11 cellular contexts compared by ENCODE assay signal in the genomic region with DNA sequence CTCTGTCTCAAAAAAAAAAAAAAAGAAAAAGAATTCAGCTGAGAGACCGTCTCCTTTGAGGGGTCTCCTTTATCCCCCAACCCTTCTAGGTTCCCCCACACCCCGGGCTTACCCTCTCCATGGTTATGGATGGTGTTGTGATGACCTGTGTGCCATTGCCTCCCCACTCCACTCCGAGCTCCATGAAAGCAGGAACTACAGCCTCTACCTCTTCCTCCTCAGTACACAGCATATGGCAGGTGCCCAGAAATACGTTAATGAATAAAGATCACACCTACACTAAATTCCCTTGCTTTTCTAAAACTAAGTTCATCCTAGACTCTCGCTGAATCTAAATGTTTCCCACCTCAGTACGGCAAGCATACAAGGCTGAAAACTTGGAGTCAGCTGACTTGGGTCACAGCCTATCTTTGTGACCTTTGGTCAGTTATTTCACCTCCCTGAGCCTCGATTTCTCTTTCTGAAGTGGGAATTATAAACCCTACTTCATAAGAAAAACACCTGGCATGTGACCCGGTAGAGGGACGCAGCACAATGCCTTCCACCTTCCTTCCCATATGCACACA. TPM values are rescaled to one million over a fixed set of nuclear protein-coding genes. Genes with fewer than 3 reads are reported as not detected.
DNase-seq lines count a peak whose midpoint lies in the region; ATAC-seq and TF ChIP-seq lines count a peak whose summit lies in the region.
"Had no signal": no experiment of that assay in that cellular context is flagged by ENCODE, and none has a peak within 500 bp of the region (broad histone marks: within the 10 kb centered on the region; RNA-seq: fewer than 3 reads in every experiment).

No MANE protein-coding gene starts in this region.

- H3K27me3 Mint-ChIP-seq in activated CD8-positive, alpha-beta T cell treated with anti-CD3 and anti-CD28 coated beads for 36 hours = peaks cover 4% of the 10 kb centered on the region

- H3K4me1 Mint-ChIP-seq in activated CD8-positive, alpha-beta T cell treated with anti-CD3 and anti-CD28 coated beads for 36 hours (ENCODE audit: low read depth) = no peaks in the 10 kb centered on the region
- H3K4me1 Mint-ChIP-seq: neural crest cell had no signal

- H3K36me3 ChIP-seq in OCI-LY1 (ENCODE audit: insufficient read depth, low read length) (no peaks in the 10 kb centered on the region), esophagus muscularis mucosa (no peaks in the 10 kb centered on the region), osteoblast (ENCODE audit: insufficient read depth, low read length) (no peaks in the 10 kb centered on the region), psoas muscle (ENCODE audit: insufficient read depth in 1 of 2, low read depth in 1 of 2) (no peaks in the 10 kb centered on the region)

- H3K4me2 ChIP-seq in OCI-LY1 (ENCODE audit: low read length) (peak overlapping the region; percentile 42; the same call in 1 of the 2 replicates), osteoblast (ENCODE audit: insufficient read depth, low read length) (peak overlapping the region; percentile 76)

- H2AFZ ChIP-seq in OCI-LY1 (ENCODE audit: low read length) = no peak overlapping the region
- peak overlapping the region; percentile 68 for H2AFZ ChIP-seq in osteoblast (ENCODE audit: low read length)

- no peak overlapping the region for H3K27ac Mint-ChIP-seq in activated CD8-positive, alpha-beta T cell treated with anti-CD3 and anti-CD28 coated beads for 36 hours
- H3K27ac Mint-ChIP-seq: activated naive CD4-positive, alpha-beta T cell treated with anti-CD3 and anti-CD28 coated beads, Interleukin-2, amount 50 U/mL, for 72 hours had no signal

- no peaks in the 10 kb centered on the region for H3F3A ChIP-seq in OCI-LY1 (ENCODE audit: insufficient read depth, low read length)

- POLR2A ChIA-PET in activated CD8-positive, alpha-beta T cell treated with anti-CD3 and anti-CD28 coated beads for 36 hours (lab: Charles Lee) = interaction anchor here (1.4 kb wide), 1 partner anchor 8 kb away, joined by 3 read pairs; no protein-coding TSS in a partner anchor

- no peaks in the 10 kb centered on the region for H4K20me1 ChIP-seq in OCI-LY1 (ENCODE audit: insufficient read depth, low read length)
- H4K20me1 ChIP-seq in osteoblast (ENCODE audit: insufficient read depth, low read length) = no peaks in the 10 kb centered on the region

- no peaks in the 10 kb centered on the region for H3K79me2 ChIP-seq in OCI-LY1 (ENCODE audit: insufficient read depth, low read length)
- H3K79me2 ChIP-seq in osteoblast (ENCODE audit: insufficient read depth, low read length) = no peaks in the 10 kb centered on the region

- H3K4me1 ChIP-seq in OCI-LY1 (ENCODE audit: insufficient read depth, low read length, severe bottlenecking) (peaks cover 9% of the 10 kb centered on the region), esophagus muscularis mucosa (peaks cover 20 to 55% (median 38%) of the 10 kb centered on the region in 4 donors), osteoblast (ENCODE audit: insufficient read depth, low read length) (peaks cover 24% of the 10 kb centered on the region), psoas muscle (peaks cover 16% of the 10 kb centered on the region)

- TF ChIP-seq POLR2A in esophagus muscularis mucosa (IDR thresholded peaks at IDR 0.05; ENCODE audit: low read depth) = no peak

- no peaks in the 10 kb centered on the region for H3K36me3 Mint-ChIP-seq in activated CD8-positive, alpha-beta T cell treated with anti-CD3 and anti-CD28 coated beads for 36 hours (ENCODE audit: low read depth)
- H3K36me3 Mint-ChIP-seq: activated naive CD4-positive, alpha-beta T cell treated with anti-CD3 and anti-CD28 coated beads, Interleukin-2, amount 50 U/mL, for 72 hours had no signal

- H3K4me3 ChIP-seq in OCI-LY1 (ENCODE audit: low read depth, low read length, poor library complexity, severe bottlenecking) = no peak overlapping the region
- H3K4me3 ChIP-seq in esophagus muscularis mucosa = peak overlapping the region in 2 of 4 donors; percentile 18 to 30
- peak overlapping the region; percentile 49 for H3K4me3 ChIP-seq in osteoblast (ENCODE audit: insufficient read depth, low read length)
- H3K4me3 ChIP-seq in psoas muscle = no peak overlapping the region
- H3K4me3 ChIP-seq: testis had no signal

- H3K9me3 Mint-ChIP-seq in activated CD8-positive, alpha-beta T cell treated with anti-CD3 and anti-CD28 coated beads for 36 hours = no peaks in the 10 kb centered on the region
- H3K9me3 Mint-ChIP-seq: activated naive CD4-positive, alpha-beta T cell treated with anti-CD3 and anti-CD28 coated beads, Interleukin-2, amount 50 U/mL, for 72 hours; neural crest cell had no signal

- 58% methylated on average over 9 of the region's 9 CpGs for WGBS in esophagus muscularis mucosa
- 54 to 64% (median 57%) methylated on average over 9 of the region's 9 CpGs for WGBS in psoas muscle, 3 donors

- TF ChIP-seq CTCF in C4-2B (conservative IDR thresholded peaks at IDR 0.05) (no peak), OCI-LY1 (IDR thresholded peaks at IDR 0.05; ENCODE audit: low read length) (no peak), esophagus muscularis mucosa (IDR thresholded peaks at IDR 0.05) (no peak), osteoblast (IDR thresholded peaks at IDR 0.05; ENCODE audit: extremely low read depth, low read depth, low read length) (no peak), psoas muscle (IDR thresholded peaks at IDR 0.05) (no peak)
- TF ChIP-seq CTCF in activated CD8-positive, alpha-beta T cell treated with anti-CD3 and anti-CD28 coated beads for 36 hours (IDR thresholded peaks at IDR 0.05) = no peak

- TF ChIP-seq EP300 in esophagus muscularis mucosa (IDR thresholded peaks at IDR 0.05) = no peak

- CTCF ChIA-PET in activated CD8-positive, alpha-beta T cell treated with anti-CD3 and anti-CD28 coated beads for 36 hours (lab: Charles Lee) = interaction anchor here (0.6 to 3.3 kb wide), 47 partner anchors 9 to 632 kb away, joined by 3 to 29 read pairs (median 4); a partner anchor contains a TSS

- H3K9me3 ChIP-seq in OCI-LY1 (ENCODE audit: low read length) (no peaks in the 10 kb centered on the region), esophagus muscularis mucosa (no peaks in the 10 kb centered on the region), osteoblast (ENCODE audit: low read depth, low read length) (no peaks in the 10 kb centered on the region), psoas muscle (no peaks in the 10 kb centered on the region)
- H3K9me3 ChIP-seq: testis had no signal

- peak overlapping the region; percentile 63 for H3K27ac ChIP-seq in C4-2B
- H3K27ac ChIP-seq in OCI-LY1 (ENCODE audit: low read depth, low read length, poor library complexity, severe bottlenecking) = no peak overlapping the region
- peak overlapping the region in 3 of 4 donors; percentile 71 to 82 (median 72) for H3K27ac ChIP-seq in esophagus muscularis mucosa (replicated peaks in 1 of 4)
- no peak overlapping the region for H3K27ac ChIP-seq in osteoblast (ENCODE audit: low read depth, low read length)
- H3K27ac ChIP-seq in psoas muscle = no peak overlapping the region

- H3K27me3 ChIP-seq in OCI-LY1 (ENCODE audit: insufficient read depth, low read length) = no peaks in the 10 kb centered on the region
- no peaks in the 10 kb centered on the region for H3K27me3 ChIP-seq in esophagus muscularis mucosa
- no peaks in the 10 kb centered on the region for H3K27me3 ChIP-seq in osteoblast (ENCODE audit: insufficient read depth, low read length)
- H3K27me3 ChIP-seq in psoas muscle (ENCODE audit: insufficient read depth in 3 of 3, low read length in 2 of 3) = no peaks in the 10 kb centered on the region
- H3K27me3 ChIP-seq: testis had no signal

- no peak overlapping the region for H3K9ac ChIP-seq in OCI-LY1 (ENCODE audit: low read length)

- intact Hi-C loops in esophagus muscularis mucosa (cut with DNase I) = loop anchor here (1.0 to 10.0 kb wide), 3 partner anchors 97 to 284 kb away; no protein-coding TSS in a partner anchor
- intact Hi-C loops in psoas muscle (cut with DNase I) = loop anchor here (2.0 to 10.0 kb wide), 4 partner anchors 147 to 405 kb away; no protein-coding TSS in a partner anchor
- intact Hi-C loops in activated CD8-positive, alpha-beta T cell treated with anti-CD3 and anti-CD28 coated beads for 36 hours (cut with micrococcal nuclease) = loop anchor here (5.0 kb wide), 1 partner anchor 285 kb away; no protein-coding TSS in a partner anchor

- no peaks in the 10 kb centered on the region for H3K9me2 ChIP-seq in OCI-LY1 (ENCODE audit: low read depth, low read length)

- ATAC-seq in psoas muscle (no peak), HG03045 (IDR thresholded peaks at IDR 0.05; ENCODE audit: unreplicated experiment) (no peak), HG03135 (IDR thresholded peaks at IDR 0.05; ENCODE audit: unreplicated experiment) (no peak)
- no peak for ATAC-seq in activated CD8-positive, alpha-beta T cell treated with anti-CD3 and anti-CD28 coated beads for 36 hours

- no peak for DNase-seq in esophagus muscularis mucosa (ENCODE audit: extremely low spot score)
- DNase-seq in osteoblast (ENCODE audit: insufficient read length, low spot score, missing footprints) = no peak
- DNase-seq in psoas muscle = no peak
- no peak for DNase-seq in activated CD8-positive, alpha-beta T cell treated with anti-CD3 and anti-CD28 coated beads for 36 hours

- H3K4me3 Mint-ChIP-seq in activated CD8-positive, alpha-beta T cell treated with anti-CD3 and anti-CD28 coated beads for 36 hours = no peak overlapping the region
- H3K4me3 Mint-ChIP-seq: neural crest cell had no signal

RNA-seq across cellular contexts. Expression of a gene that starts 17.1 kb away (rescaled TPM):
- total RNA-seq in esophagus muscularis mucosa (100 to 1,000 TPM; 123 to 141 (median 129) TPM), osteoblast (106 and 109 TPM in 2 replicates), psoas muscle (10 to 100 TPM; 35.2 to 54.5 (median 39.4) TPM)
- 100 to 1,000 TPM in 1 of 3 donors, 10 to 100 TPM in 2; 55.5 to 109 (median 75.3) TPM for polyA plus RNA-seq in psoas muscle
- total RNA-seq in activated CD8-positive, alpha-beta T cell treated with anti-CD3 and anti-CD28 coated beads for 36 hours = 10 to 100 TPM; 57.5 to 57.6 TPM

RNA-seq across cellular contexts. Expression of a gene that starts 59.6 kb away (rescaled TPM):
- total RNA-seq in esophagus muscularis mucosa (10 to 100 TPM; 20.2 to 23.7 (median 20.7) TPM), osteoblast (33.6 and 36.6 TPM in 2 replicates), psoas muscle (10 to 100 TPM; 31.3 to 44.5 (median 40.3) TPM)
- 10 to 100 TPM; 38.7 to 74.6 (median 42.7) TPM for polyA plus RNA-seq in psoas muscle
- total RNA-seq in activated CD8-positive, alpha-beta T cell treated with anti-CD3 and anti-CD28 coated beads for 36 hours = 100 to 1,000 TPM; 135 to 140 TPM

Comparison
In these comparisons a context has a peak if more than half of its experiments do, and no peak if none do; other contexts are left out.
1. H3K27ac ChIP-seq: peak in C4-2B (single experiment) and esophagus muscularis mucosa (3 of 4); none in OCI-LY1 (single experiment), osteoblast (single experiment) and psoas muscle (single experiment).